30 cellular contexts compared by ENCODE assay signal in genomic region chr5:83559141-83559785, GRCh38.
A peak's percentile ranks its signal among the peaks of the same experiment; 100 is the strongest.
DNase-seq lines count a peak whose midpoint lies in the region; ATAC-seq, FAIRE-seq and TF ChIP-seq lines count a peak whose summit lies in the region.
"Had no signal": no experiment of that assay in that cellular context is flagged by ENCODE, and none has a peak within 500 bp of the region (broad histone marks: within the 10 kb centered on the region; RNA-seq: fewer than 3 reads in every experiment).

No MANE protein-coding gene starts in this region.

- no CpG with 5 or more reads among the region's 5 CpGs for WGBS in IMR-90 (ENCODE audit: extremely low coverage in 2 of 2, insufficient read length in 1 of 2), 2 experiments

- TF ChIP-seq CTCF in IMR-90 (conservative IDR thresholded peaks at IDR 0.05; ENCODE audit: low read depth, low read length) (no peak), tibial artery (IDR thresholded peaks at IDR 0.05) (no peak), GM10248 (IDR thresholded peaks at IDR 0.05; ENCODE audit: control extremely low read depth, extremely low read depth, low read depth, missing control alignments) (no peak)

- H3K4ac ChIP-seq in IMR-90 (ENCODE audit: low read depth, low read length): peak overlapping the region; percentile 24

- H3K9me1 ChIP-seq in IMR-90 (ENCODE audit: insufficient read depth, low read length): peaks cover 11% of the 10 kb centered on the region; the same call in 1 of the 2 replicates

- peak overlapping the region; percentile 74; the same call in 1 of the 3 replicates for H2BK15ac ChIP-seq in IMR-90 (ENCODE audit: low read depth, low read length)

- peak overlapping the region in 1 of 2 experiments; percentile 24; a peak in 1 of 4 replicates for H4K8ac ChIP-seq in IMR-90 (ENCODE audit: low read depth in 2 of 2, low read length in 2 of 2)

- no peak for TF ChIP-seq POLR2A in IMR-90 (IDR thresholded peaks at IDR 0.05; ENCODE audit: low read depth, low read length)
- TF ChIP-seq POLR2A in GM12891 (IDR thresholded peaks at IDR 0.05; ENCODE audit: low read depth, low read length): no peak

- in situ Hi-C loops in IMR-90 (cut with MboI; ENCODE audit: low sequenced_read_pairs): loop anchor here (10.0 to 25.0 kb wide), 2 partner anchors 472 to 914 kb away; partner anchors contain the start of genes TMEM167A and XRCC4

- peak overlapping the region; percentile 10 for H3K27ac Mint-ChIP-seq in dendritic cell treated with granulocyte-macrophage colony-stimulating factor and Interleukin-4, amounts not matched to agents 40 ng/mL and 50 ng/mL, for 4 days
- H3K27ac Mint-ChIP-seq: activated T-helper 17 cell treated with anti-CD3 and anti-CD28 coated beads, Interleukin-2, amount 50 U/mL, for 72 hours; neural progenitor cell; WTC11 had no signal

- DNase-seq in IMR-90 (no peak), left kidney (ENCODE audit: low read depth, low spot score) (peak; percentile 48), tibial artery (no peak), GM12891 (ENCODE audit: insufficient read length, low spot score) (no peak), GM10248 (ENCODE audit: extremely low spot score) (no peak), T1000 (lab: John Stamatoyannopoulos, UW) (no peak), activated T-cell treated with anti-CD3 and anti-CD28 coated beads for 4 hours (no peak)
- DNase-seq: activated CD4-positive, alpha-beta T cell treated with anti-CD3 and anti-CD28 coated beads, Interleukin-2, amount 50 U/mL, for 4 hours; activated CD8-positive, alpha-beta memory T cell treated with anti-CD3 and anti-CD28 coated beads, Interleukin-2, amount 50 U/mL, for 4 hours; activated naive CD4-positive, alpha-beta T cell treated with anti-CD3 and anti-CD28 coated beads, Interleukin-2, amount 50 U/mL, for 16 hours; amygdala; dermis blood vessel endothelial cell; GOT3; kidney; NCI-H1048; NCI-H2029; NCI-H526 treated with DMSO at 0.1 percent for 48 hours; Peyer's patch; stimulated activated naive CD4-positive, alpha-beta T cell treated with Interleukin-2 at 50 U/mL for 16 hours; SW 1271; T-helper 9 cell; testis had no signal

- H2BK5ac ChIP-seq in IMR-90 (ENCODE audit: low read depth, low read length, poor library complexity, severe bottlenecking): peak overlapping the region; percentile 57

- peak overlapping the region; percentile 19; the same call in 1 of the 2 replicates for H3K4me2 ChIP-seq in IMR-90 (ENCODE audit: low read depth, low read length)
- H3K4me2 ChIP-seq: neural progenitor cell had no signal

- no peak for TF ChIP-seq RAD21 in IMR-90 (IDR thresholded peaks at IDR 0.05; ENCODE audit: low read length)

- no peak overlapping the region for H3K9ac ChIP-seq in IMR-90 (ENCODE audit: low read depth, low read length)
- H3K9ac ChIP-seq: neural progenitor cell had no signal

- H3K79me1 ChIP-seq in IMR-90 (ENCODE audit: low read depth in 1 of 2, low read length in 2 of 2): peaks cover 0 to 17% of the 10 kb centered on the region in 2 experiments; a peak in 2 of 4 replicates

- intact Hi-C loops in IMR-90 (cut with micrococcal nuclease) (no loop called here), tibial artery (cut with DNase I; ENCODE audit: low total_unique reads) (no loop called here)
- intact Hi-C loops in dendritic cell treated with granulocyte-macrophage colony-stimulating factor and Interleukin-4, amounts not matched to agents 40 ng/mL and 50 ng/mL, for 4 days (cut with micrococcal nuclease): no loop called here

- no peak overlapping the region for H3K56ac ChIP-seq in IMR-90 (ENCODE audit: extremely low read depth, insufficient read depth, low read length)

- H3K36me3 ChIP-seq in IMR-90 (ENCODE audit: control insufficient read depth, insufficient read depth, low read length) (peaks cover 6% of the 10 kb centered on the region; the same call in 1 of the 2 replicates), tibial artery (no peaks in the 10 kb centered on the region)
- H3K36me3 ChIP-seq: gastroesophageal sphincter, Peyer's patch had no signal

- no peaks in the 10 kb centered on the region for H3K9me3 Mint-ChIP-seq in dendritic cell treated with granulocyte-macrophage colony-stimulating factor and Interleukin-4, amounts not matched to agents 40 ng/mL and 50 ng/mL, for 4 days
- H3K9me3 Mint-ChIP-seq: activated T-helper 17 cell treated with anti-CD3 and anti-CD28 coated beads, Interleukin-2, amount 50 U/mL, for 72 hours; neural progenitor cell; WTC11 had no signal

- H3K23ac ChIP-seq in IMR-90 (ENCODE audit: low read depth, low read length): peak overlapping the region; percentile 21; the same call in 1 of the 2 replicates

- H2AFZ ChIP-seq in IMR-90 (replicated peaks; ENCODE audit: low read length, poor library complexity): no peak overlapping the region
- H2AFZ ChIP-seq: neural progenitor cell had no signal

- no peaks in the 10 kb centered on the region for H4K20me1 ChIP-seq in IMR-90 (ENCODE audit: insufficient read depth, low read length)

- peak overlapping the region; percentile 69 for H2AK5ac ChIP-seq in IMR-90 (ENCODE audit: low read depth, low read length)

- H3K4me3 Mint-ChIP-seq in dendritic cell treated with granulocyte-macrophage colony-stimulating factor and Interleukin-4, amounts not matched to agents 40 ng/mL and 50 ng/mL, for 4 days: no peak overlapping the region
- H3K4me3 Mint-ChIP-seq: activated T-helper 17 cell treated with anti-CD3 and anti-CD28 coated beads, Interleukin-2, amount 50 U/mL, for 72 hours; neural progenitor cell; WTC11 had no signal

- no peaks in the 10 kb centered on the region for H3K27me3 Mint-ChIP-seq in dendritic cell treated with granulocyte-macrophage colony-stimulating factor and Interleukin-4, amounts not matched to agents 40 ng/mL and 50 ng/mL, for 4 days

- peak overlapping the region; percentile 82 for H3K18ac ChIP-seq in IMR-90 (ENCODE audit: low read depth, low read length)

- BruUV-seq in IMR-90 (replicated peaks; lab: Mats Ljungman, UMichigan): no TSS peak

- peak overlapping the region; percentile 29; the same call in 1 of the 2 replicates for H4K91ac ChIP-seq in IMR-90 (ENCODE audit: insufficient read depth, low read depth, low read length)

- peaks cover 39% of the 10 kb centered on the region for H3K36me3 Mint-ChIP-seq in dendritic cell treated with granulocyte-macrophage colony-stimulating factor and Interleukin-4, amounts not matched to agents 40 ng/mL and 50 ng/mL, for 4 days (ENCODE audit: low read depth)

- POLR2A ChIA-PET in IMR-90 (lab: Charles Lee; ENCODE audit: unreplicated experiment): no interaction called here
- POLR2A ChIA-PET in GM10248 (lab: Yijun Ruan, JAX): no interaction called here

- FAIRE-seq in GM12891 (lab: Jason Lieb, UNC): no peak
- FAIRE-seq: GM12878, kidney had no signal

- dilution Hi-C loops in IMR-90 (cut with HindIII; ENCODE audit: low sequenced_read_pairs, unreplicated experiment): no loop called here

- H3K9me3 ChIP-seq in IMR-90 (ENCODE audit: control insufficient read depth, insufficient read depth, low read length) (no peaks in the 10 kb centered on the region), tibial artery (no peaks in the 10 kb centered on the region)
- H3K9me3 ChIP-seq: gastroesophageal sphincter, Peyer's patch, testis had no signal

- H3K4me1 Mint-ChIP-seq in dendritic cell treated with granulocyte-macrophage colony-stimulating factor and Interleukin-4, amounts not matched to agents 40 ng/mL and 50 ng/mL, for 4 days (ENCODE audit: low read depth): no peaks in the 10 kb centered on the region
- H3K4me1 Mint-ChIP-seq: activated T-helper 17 cell treated with anti-CD3 and anti-CD28 coated beads, Interleukin-2, amount 50 U/mL, for 72 hours; neural progenitor cell; WTC11 had no signal

- ATAC-seq in IMR-90 (ENCODE audit: low read depth): 0 out of 2 replicates have a peak, but pooled peaks have one; percentile 22
- ATAC-seq: activated T-helper 17 cell treated with anti-CD3 and anti-CD28 coated beads, Interleukin-2, amount 50 U/mL, for 72 hours; gastroesophageal sphincter; GM12878; sciatic nerve; WTC11 had no signal

- H2BK120ac ChIP-seq in IMR-90 (ENCODE audit: low read depth, low read length): peak overlapping the region; percentile 66

- H3K27me3 ChIP-seq in IMR-90 (ENCODE audit: control insufficient read depth, insufficient read depth, low read length) (no peaks in the 10 kb centered on the region), tibial artery (no peaks in the 10 kb centered on the region)
- H3K27me3 ChIP-seq: gastroesophageal sphincter, neural progenitor cell, Peyer's patch, testis had no signal

- CTCF ChIA-PET in IMR-90 (lab: Yijun Ruan, JAX): no interaction called here
- CTCF ChIA-PET in GM10248 (lab: Yijun Ruan, JAX): interaction anchor here (1.0 to 1.7 kb wide), 4 partner anchors 11 to 917 kb away, joined by 3 to 5 read pairs (median 4); no protein-coding TSS in a partner anchor

- peak overlapping the region; percentile 59 for H2BK20ac ChIP-seq in IMR-90 (ENCODE audit: low read depth, low read length)

- H3K4me1 ChIP-seq in IMR-90 (ENCODE audit: control insufficient read depth, insufficient read depth, low read length) (peaks cover 14% of the 10 kb centered on the region), tibial artery (peaks cover 0 to 27% (median 10%) of the 10 kb centered on the region in 4 donors)
- H3K4me1 ChIP-seq: Peyer's patch had no signal

- no peak overlapping the region for H3K14ac ChIP-seq in IMR-90 (replicated peaks; ENCODE audit: low read depth, low read length)

- peak overlapping the region; percentile 39 for H4K5ac ChIP-seq in IMR-90 (ENCODE audit: low read depth, low read length)

- H2AK9ac ChIP-seq in IMR-90 (replicated peaks; ENCODE audit: low read depth, low read length, poor library complexity): no peak overlapping the region

- H3K4me3 ChIP-seq in IMR-90 (ENCODE audit: insufficient read depth, low read depth, low read length) (no peak overlapping the region), tibial artery (no peak overlapping the region)
- H3K4me3 ChIP-seq: gastroesophageal sphincter, GM12878, lung, neural progenitor cell, Peyer's patch, testis had no signal

- H3K27ac ChIP-seq in IMR-90 (ENCODE audit: insufficient read depth, low read length): no peak overlapping the region
- peak overlapping the region; percentile 48 to 51 for H3K27ac ChIP-seq in tibial artery
- H3K27ac ChIP-seq: gastroesophageal sphincter, neural progenitor cell, Peyer's patch, testis had no signal

TF ChIP-seq in IMR-90, 13 proteins besides CTCF, POLR2A, EP300 and RAD21 (continues in another document):
- no peak for TF ChIP-seq FOS (IDR thresholded peaks at IDR 0.05; ENCODE audit: low read depth, low read length)
- no peak for TF ChIP-seq BHLHE40 (IDR thresholded peaks at IDR 0.05; ENCODE audit: low read depth, low read length)
- TF ChIP-seq MAZ (IDR thresholded peaks at IDR 0.05; ENCODE audit: borderline replicate concordance, low read depth, low read length): no peak
- TF ChIP-seq CEBPB (IDR thresholded peaks at IDR 0.05; ENCODE audit: low read depth, low read length): no peak
- no peak for TF ChIP-seq MAFK (IDR thresholded peaks at IDR 0.05; ENCODE audit: low read depth, low read length)

TF ChIP-seq in GM12891, 5 proteins besides CTCF, POLR2A, EP300 and RAD21:
- no peak for TF ChIP-seq SPI1 (IDR thresholded peaks at IDR 0.05; ENCODE audit: low read depth, low read length)
- TF ChIP-seq POLR2AphosphoS5 (IDR thresholded peaks at IDR 0.05; ENCODE audit: low read depth, low read length): no peak
- no peak for TF ChIP-seq PAX5 (IDR thresholded peaks at IDR 0.05; ENCODE audit: insufficient read depth, low read length, severe bottlenecking)
- TF ChIP-seq POU2F2 (IDR thresholded peaks at IDR 0.05; ENCODE audit: low read depth, low read length): no peak
- TF ChIP-seq TAF1 (IDR thresholded peaks at IDR 0.05; ENCODE audit: low read depth, low read length): no peak
